Comparison of ENCODE assay signal across 8 cellular contexts in the genomic region with DNA sequence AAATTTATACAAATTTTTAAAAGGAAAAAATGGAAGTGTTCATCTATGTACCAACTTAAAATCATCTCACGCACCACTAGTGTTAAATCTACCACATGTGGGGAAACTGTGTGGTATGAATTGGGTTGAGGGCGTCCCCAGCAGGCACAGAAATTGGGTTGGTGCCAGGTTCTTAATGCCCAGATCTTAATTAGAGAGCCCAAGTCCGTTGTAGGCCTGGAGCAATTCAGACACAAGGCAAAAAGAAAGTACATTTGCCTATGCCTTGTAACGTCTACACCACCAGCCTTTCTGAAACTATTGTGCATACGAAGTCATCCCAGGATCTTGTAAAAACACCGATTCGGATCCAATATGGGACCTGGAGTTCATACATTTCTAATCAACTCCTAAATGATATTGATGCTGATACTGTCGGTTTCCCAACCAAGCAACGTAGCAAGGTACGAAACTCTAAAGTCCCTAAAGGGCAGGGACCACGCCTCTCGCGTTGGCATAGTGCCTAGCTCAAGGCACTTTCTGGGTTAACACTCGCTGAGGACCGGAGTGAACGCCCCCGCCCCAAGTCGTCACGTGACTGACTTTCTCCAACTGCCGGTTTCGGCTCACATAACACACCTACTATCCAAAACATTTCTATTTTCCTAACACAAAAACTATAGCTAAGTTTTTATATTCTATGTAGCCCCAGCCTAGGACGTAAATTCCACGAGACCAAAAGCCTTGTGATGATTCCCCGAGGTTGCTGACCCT. TPM values are rescaled to one million over a fixed set of nuclear protein-coding genes. Genes with fewer than 3 reads are reported as not detected.
DNase-seq lines count a peak whose midpoint lies in the region; ATAC-seq and TF ChIP-seq lines count a peak whose summit lies in the region.

No MANE protein-coding gene starts in this region.

- peak; percentile 24 to 55 for DNase-seq in NCI-H2081 (lab: John Stamatoyannopoulos, UW)
- DNase-seq in NCI-H2081 treated with DMSO at 0.1 percent for 48 hours (lab: John Stamatoyannopoulos, UW), result no peak
- peak; percentile 37 for DNase-seq in NCI-H2227 treated with DMSO at 0.1 percent for 48 hours (lab: John Stamatoyannopoulos, UW)
- DNase-seq in activated CD4-positive, alpha-beta T cell treated with anti-CD3 and anti-CD28 coated beads for 24 hours (ENCODE audit: low read depth in 2 of 2), result peak; percentile 55 to 65
- DNase-seq in choroid plexus epithelial cell (ENCODE audit: low read depth), result peak; percentile 74
- DNase-seq in left lobe of liver (ENCODE audit: low spot score), result peak; percentile 84
- DNase-seq in stimulated activated CD4-positive, alpha-beta T cell treated with anti-CD3 and anti-CD28 coated beads, Interleukin-4, amount 100 ng/mL, for 1 hour, result peak; percentile 75

- no peak for TF ChIP-seq CTCF in choroid plexus epithelial cell (conservative IDR thresholded peaks at IDR 0.05; ENCODE audit: low read depth, low read length)

- ATAC-seq in HG03045 (IDR thresholded peaks at IDR 0.05; ENCODE audit: unreplicated experiment) (peak; percentile 35), left lobe of liver (peak; percentile 68)

- peak overlapping the region; percentile 95 for H3K4me3 ChIP-seq in choroid plexus epithelial cell (ENCODE audit: low read depth, low read length)

RNA-seq across cellular contexts. Expression of gene UQCRC2, which starts 0.9 kb away (rescaled TPM):
- total RNA-seq in left lobe of liver, result 203 TPM

RNA-seq across cellular contexts. Expression of gene PDZD9, which starts 48.7 kb away (rescaled TPM):
- not detected for total RNA-seq in left lobe of liver

RNA-seq across cellular contexts. Expression of gene MOSMO, which starts 55.7 kb away (rescaled TPM):
- 7.2 TPM for total RNA-seq in left lobe of liver
